In genomic region chr19:51320258-51320657, GRCh38 we compare ENCODE assay signal across 1 cellular context.
TF ChIP-seq lines count a peak whose summit lies in the region.

No MANE protein-coding gene starts in this region.

TF ChIP-seq in HepG2, 621 proteins besides CTCF, POLR2A, EP300 and RAD21:
- TF ChIP-seq, protein P1, sequence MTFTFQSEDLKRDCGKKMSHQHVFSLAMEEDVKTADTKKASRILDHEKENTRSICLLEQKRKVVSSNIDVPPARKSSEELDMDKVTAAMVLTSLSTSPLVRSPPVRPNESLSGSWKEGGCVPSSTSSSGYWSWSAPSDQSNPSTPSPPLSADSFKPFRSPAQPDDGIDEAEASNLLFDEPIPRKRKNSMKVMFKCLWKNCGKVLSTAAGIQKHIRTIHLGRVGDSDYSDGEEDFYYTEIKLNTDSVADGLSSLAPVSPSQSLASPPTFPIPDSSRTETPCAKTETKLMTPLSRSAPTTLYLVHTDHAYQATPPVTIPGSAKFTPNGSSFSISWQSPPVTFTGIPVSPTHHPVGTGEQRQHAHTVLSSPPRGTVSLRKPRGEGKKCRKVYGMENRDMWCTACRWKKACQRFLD (CRISPR knock-in tag; IDR thresholded peaks at IDR 0.05; ENCODE audit: borderline replicate concordance), result no peak
- TF ChIP-seq, protein P2, sequence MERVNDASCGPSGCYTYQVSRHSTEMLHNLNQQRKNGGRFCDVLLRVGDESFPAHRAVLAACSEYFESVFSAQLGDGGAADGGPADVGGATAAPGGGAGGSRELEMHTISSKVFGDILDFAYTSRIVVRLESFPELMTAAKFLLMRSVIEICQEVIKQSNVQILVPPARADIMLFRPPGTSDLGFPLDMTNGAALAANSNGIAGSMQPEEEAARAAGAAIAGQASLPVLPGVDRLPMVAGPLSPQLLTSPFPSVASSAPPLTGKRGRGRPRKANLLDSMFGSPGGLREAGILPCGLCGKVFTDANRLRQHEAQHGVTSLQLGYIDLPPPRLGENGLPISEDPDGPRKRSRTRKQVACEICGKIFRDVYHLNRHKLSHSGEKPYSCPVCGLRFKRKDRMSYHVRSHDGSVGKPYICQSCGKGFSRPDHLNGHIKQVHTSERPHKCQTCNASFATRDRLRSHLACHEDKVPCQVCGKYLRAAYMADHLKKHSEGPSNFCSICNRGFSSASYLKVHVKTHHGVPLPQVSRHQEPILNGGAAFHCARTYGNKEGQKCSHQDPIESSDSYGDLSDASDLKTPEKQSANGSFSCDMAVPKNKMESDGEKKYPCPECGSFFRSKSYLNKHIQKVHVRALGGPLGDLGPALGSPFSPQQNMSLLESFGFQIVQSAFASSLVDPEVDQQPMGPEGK (CRISPR knock-in tag; IDR thresholded peaks at IDR 0.05), result peak; percentile 25; the same call in 1 of the 2 replicates
- TF ChIP-seq, protein P3, sequence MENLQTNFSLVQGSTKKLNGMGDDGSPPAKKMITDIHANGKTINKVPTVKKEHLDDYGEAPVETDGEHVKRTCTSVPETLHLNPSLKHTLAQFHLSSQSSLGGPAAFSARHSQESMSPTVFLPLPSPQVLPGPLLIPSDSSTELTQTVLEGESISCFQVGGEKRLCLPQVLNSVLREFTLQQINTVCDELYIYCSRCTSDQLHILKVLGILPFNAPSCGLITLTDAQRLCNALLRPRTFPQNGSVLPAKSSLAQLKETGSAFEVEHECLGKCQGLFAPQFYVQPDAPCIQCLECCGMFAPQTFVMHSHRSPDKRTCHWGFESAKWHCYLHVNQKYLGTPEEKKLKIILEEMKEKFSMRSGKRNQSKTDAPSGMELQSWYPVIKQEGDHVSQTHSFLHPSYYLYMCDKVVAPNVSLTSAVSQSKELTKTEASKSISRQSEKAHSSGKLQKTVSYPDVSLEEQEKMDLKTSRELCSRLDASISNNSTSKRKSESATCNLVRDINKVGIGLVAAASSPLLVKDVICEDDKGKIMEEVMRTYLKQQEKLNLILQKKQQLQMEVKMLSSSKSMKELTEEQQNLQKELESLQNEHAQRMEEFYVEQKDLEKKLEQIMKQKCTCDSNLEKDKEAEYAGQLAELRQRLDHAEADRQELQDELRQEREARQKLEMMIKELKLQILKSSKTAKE (CRISPR knock-in tag; IDR thresholded peaks at IDR 0.05; ENCODE audit: borderline replicate concordance), result peak; percentile 34; the same call in 1 of the 2 replicates
- TF ChIP-seq, protein P4, sequence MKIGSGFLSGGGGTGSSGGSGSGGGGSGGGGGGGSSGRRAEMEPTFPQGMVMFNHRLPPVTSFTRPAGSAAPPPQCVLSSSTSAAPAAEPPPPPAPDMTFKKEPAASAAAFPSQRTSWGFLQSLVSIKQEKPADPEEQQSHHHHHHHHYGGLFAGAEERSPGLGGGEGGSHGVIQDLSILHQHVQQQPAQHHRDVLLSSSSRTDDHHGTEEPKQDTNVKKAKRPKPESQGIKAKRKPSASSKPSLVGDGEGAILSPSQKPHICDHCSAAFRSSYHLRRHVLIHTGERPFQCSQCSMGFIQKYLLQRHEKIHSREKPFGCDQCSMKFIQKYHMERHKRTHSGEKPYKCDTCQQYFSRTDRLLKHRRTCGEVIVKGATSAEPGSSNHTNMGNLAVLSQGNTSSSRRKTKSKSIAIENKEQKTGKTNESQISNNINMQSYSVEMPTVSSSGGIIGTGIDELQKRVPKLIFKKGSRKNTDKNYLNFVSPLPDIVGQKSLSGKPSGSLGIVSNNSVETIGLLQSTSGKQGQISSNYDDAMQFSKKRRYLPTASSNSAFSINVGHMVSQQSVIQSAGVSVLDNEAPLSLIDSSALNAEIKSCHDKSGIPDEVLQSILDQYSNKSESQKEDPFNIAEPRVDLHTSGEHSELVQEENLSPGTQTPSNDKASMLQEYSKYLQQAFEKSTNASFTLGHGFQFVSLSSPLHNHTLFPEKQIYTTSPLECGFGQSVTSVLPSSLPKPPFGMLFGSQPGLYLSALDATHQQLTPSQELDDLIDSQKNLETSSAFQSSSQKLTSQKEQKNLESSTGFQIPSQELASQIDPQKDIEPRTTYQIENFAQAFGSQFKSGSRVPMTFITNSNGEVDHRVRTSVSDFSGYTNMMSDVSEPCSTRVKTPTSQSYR (CRISPR knock-in tag; IDR thresholded peaks at IDR 0.05; ENCODE audit: borderline replicate concordance), result peak; percentile 87
- TF ChIP-seq TAF15 (IDR thresholded peaks at IDR 0.05; ENCODE audit: low read depth, low read length, poor library complexity, severe bottlenecking), result no peak
- TF ChIP-seq, protein P5, sequence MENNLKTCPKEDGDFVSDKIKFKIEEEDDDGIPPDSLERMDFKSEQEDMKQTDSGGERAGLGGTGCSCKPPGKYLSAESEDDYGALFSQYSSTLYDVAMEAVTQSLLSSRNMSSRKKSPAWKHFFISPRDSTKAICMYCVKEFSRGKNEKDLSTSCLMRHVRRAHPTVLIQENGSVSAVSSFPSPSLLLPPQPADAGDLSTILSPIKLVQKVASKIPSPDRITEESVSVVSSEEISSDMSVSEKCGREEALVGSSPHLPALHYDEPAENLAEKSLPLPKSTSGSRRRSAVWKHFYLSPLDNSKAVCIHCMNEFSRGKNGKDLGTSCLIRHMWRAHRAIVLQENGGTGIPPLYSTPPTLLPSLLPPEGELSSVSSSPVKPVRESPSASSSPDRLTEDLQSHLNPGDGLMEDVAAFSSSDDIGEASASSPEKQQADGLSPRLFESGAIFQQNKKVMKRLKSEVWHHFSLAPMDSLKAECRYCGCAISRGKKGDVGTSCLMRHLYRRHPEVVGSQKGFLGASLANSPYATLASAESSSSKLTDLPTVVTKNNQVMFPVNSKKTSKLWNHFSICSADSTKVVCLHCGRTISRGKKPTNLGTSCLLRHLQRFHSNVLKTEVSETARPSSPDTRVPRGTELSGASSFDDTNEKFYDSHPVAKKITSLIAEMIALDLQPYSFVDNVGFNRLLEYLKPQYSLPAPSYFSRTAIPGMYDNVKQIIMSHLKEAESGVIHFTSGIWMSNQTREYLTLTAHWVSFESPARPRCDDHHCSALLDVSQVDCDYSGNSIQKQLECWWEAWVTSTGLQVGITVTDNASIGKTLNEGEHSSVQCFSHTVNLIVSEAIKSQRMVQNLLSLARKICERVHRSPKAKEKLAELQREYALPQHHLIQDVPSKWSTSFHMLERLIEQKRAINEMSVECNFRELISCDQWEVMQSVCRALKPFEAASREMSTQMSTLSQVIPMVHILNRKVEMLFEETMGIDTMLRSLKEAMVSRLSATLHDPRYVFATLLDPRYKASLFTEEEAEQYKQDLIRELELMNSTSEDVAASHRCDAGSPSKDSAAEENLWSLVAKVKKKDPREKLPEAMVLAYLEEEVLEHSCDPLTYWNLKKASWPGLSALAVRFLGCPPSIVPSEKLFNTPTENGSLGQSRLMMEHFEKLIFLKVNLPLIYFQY (CRISPR knock-in tag; IDR thresholded peaks at IDR 0.05; ENCODE audit: borderline replicate concordance), result no peak
- TF ChIP-seq ZNF562 (CRISPR knock-in tag; IDR thresholded peaks at IDR 0.05; ENCODE audit: borderline replicate concordance), result no peak
- 0 out of 2 replicates have a peak, but pooled peaks have one; percentile 25 for TF ChIP-seq KDM2A (CRISPR knock-in tag; IDR thresholded peaks at IDR 0.05; ENCODE audit: borderline replicate concordance, low read depth)
- no peak for TF ChIP-seq ZNF468 (CRISPR knock-in tag; IDR thresholded peaks at IDR 0.05)
- TF ChIP-seq CENPT (CRISPR knock-in tag; IDR thresholded peaks at IDR 0.05; ENCODE audit: low read depth), result no peak
- TF ChIP-seq, protein P6, sequence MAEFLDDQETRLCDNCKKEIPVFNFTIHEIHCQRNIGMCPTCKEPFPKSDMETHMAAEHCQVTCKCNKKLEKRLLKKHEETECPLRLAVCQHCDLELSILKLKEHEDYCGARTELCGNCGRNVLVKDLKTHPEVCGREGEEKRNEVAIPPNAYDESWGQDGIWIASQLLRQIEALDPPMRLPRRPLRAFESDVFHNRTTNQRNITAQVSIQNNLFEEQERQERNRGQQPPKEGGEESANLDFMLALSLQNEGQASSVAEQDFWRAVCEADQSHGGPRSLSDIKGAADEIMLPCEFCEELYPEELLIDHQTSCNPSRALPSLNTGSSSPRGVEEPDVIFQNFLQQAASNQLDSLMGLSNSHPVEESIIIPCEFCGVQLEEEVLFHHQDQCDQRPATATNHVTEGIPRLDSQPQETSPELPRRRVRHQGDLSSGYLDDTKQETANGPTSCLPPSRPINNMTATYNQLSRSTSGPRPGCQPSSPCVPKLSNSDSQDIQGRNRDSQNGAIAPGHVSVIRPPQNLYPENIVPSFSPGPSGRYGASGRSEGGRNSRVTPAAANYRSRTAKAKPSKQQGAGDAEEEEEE (CRISPR knock-in tag; IDR thresholded peaks at IDR 0.05; ENCODE audit: borderline replicate concordance), result no peak
- TF ChIP-seq HNF4A (CRISPR knock-in tag; IDR thresholded peaks at IDR 0.05), result peak; percentile 38; the same call in 1 of the 2 replicates
TF ChIP-seq in HepG2: peak in this region for 5.
